In genomic region chr15:51735611-51736010, GRCh38 we compare ENCODE assay signal across 12 cellular contexts. TPM values are rescaled to one million over a fixed set of nuclear protein-coding genes. Genes with fewer than 3 reads are reported as not detected.
DNase-seq lines count a peak whose midpoint lies in the region; ATAC-seq and TF ChIP-seq lines count a peak whose summit lies in the region.
"Had no signal": no experiment of that assay in that cellular context is flagged by ENCODE, and none has a peak within 500 bp of the region (broad histone marks: within the 10 kb centered on the region; RNA-seq: fewer than 3 reads in every experiment).

No MANE protein-coding gene starts in this region.

- H3K4me1 Mint-ChIP-seq in activated CD4-positive, alpha-beta T cell treated with anti-CD3 and anti-CD28 coated beads, Interleukin-2, amount 10 ng/mL, durations not matched to agents 24 days and 14 days = peaks cover 69% of the 10 kb centered on the region

- H3K27me3 Mint-ChIP-seq in activated CD4-positive, alpha-beta T cell treated with anti-CD3 and anti-CD28 coated beads, Interleukin-2, amount 10 ng/mL, durations not matched to agents 24 days and 14 days = peaks cover 2% of the 10 kb centered on the region

- H3K36me3 ChIP-seq in endocrine pancreas (ENCODE audit: control insufficient read depth, insufficient read depth, low read length) = no peaks in the 10 kb centered on the region
- H3K36me3 ChIP-seq in upper lobe of left lung = no peaks in the 10 kb centered on the region

- H3K27me3 ChIP-seq in endocrine pancreas (ENCODE audit: control insufficient read depth, insufficient read depth, low read length) = no peaks in the 10 kb centered on the region
- no peaks in the 10 kb centered on the region for H3K27me3 ChIP-seq in upper lobe of left lung

- no peak for TF ChIP-seq POLR2A in upper lobe of left lung (IDR thresholded peaks at IDR 0.05)

- peak overlapping the region; percentile 63 for H3K9ac ChIP-seq in endocrine pancreas (ENCODE audit: control insufficient read depth, insufficient read depth, low read length)

- H3K4me1 ChIP-seq in endocrine pancreas (ENCODE audit: control insufficient read depth, insufficient read depth, low read length) = peaks cover 19% of the 10 kb centered on the region
- H3K4me1 ChIP-seq in upper lobe of left lung = peaks cover 33 to 49% (median 39%) of the 10 kb centered on the region in 4 donors

- 36 to 42% methylated on average over 3 of the region's 3 CpGs for WGBS in upper lobe of left lung, 2 donors

- no peaks in the 10 kb centered on the region for H3K9me3 ChIP-seq in endocrine pancreas (ENCODE audit: control insufficient read depth, low read length)
- H3K9me3 ChIP-seq in upper lobe of left lung = no peaks in the 10 kb centered on the region

- H3K4me3 ChIP-seq in endocrine pancreas (ENCODE audit: control insufficient read depth, insufficient read depth, low read length) = peak overlapping the region; percentile 76
- peak overlapping the region in 2 of 4 donors; percentile 74 to 91 for H3K4me3 ChIP-seq in upper lobe of left lung

- H3K9me3 Mint-ChIP-seq in activated CD4-positive, alpha-beta T cell treated with anti-CD3 and anti-CD28 coated beads, Interleukin-2, amount 10 ng/mL, durations not matched to agents 24 days and 14 days = no peaks in the 10 kb centered on the region

- intact Hi-C loops in activated CD4-positive, alpha-beta T cell treated with anti-CD3 and anti-CD28 coated beads, Interleukin-2, amount 10 ng/mL, durations not matched to agents 24 days and 14 days (cut with micrococcal nuclease) = loop anchor here (2.0 to 5.0 kb wide), 4 partner anchors 15 to 271 kb away; partner anchors contain the start of gene TMOD2

- peaks cover 22% of the 10 kb centered on the region for H3K36me3 Mint-ChIP-seq in activated CD4-positive, alpha-beta T cell treated with anti-CD3 and anti-CD28 coated beads, Interleukin-2, amount 10 ng/mL, durations not matched to agents 24 days and 14 days (ENCODE audit: low read depth)

- no peak for ATAC-seq in upper lobe of left lung (ENCODE audit: low FRiP score in 2 of 2)
- ATAC-seq in GM18870 (IDR thresholded peaks at IDR 0.05; ENCODE audit: unreplicated experiment) = no peak
- no peak for ATAC-seq in GM18907 (IDR thresholded peaks at IDR 0.05; ENCODE audit: unreplicated experiment)
- no peak for ATAC-seq in GM18873 (IDR thresholded peaks at IDR 0.05; ENCODE audit: low FRiP score, unreplicated experiment)

- TF ChIP-seq CTCF in upper lobe of left lung (IDR thresholded peaks at IDR 0.05) = no peak

- DNase-seq in stimulated activated CD4-positive, alpha-beta T cell treated with anti-CD3 and anti-CD28 coated beads, Interleukin-15, amount 100 ng/mL, for 24 hours = peak; percentile 43
- DNase-seq in stimulated activated CD4-positive, alpha-beta T cell treated with anti-CD3 and anti-CD28 coated beads, Interleukin-2, amount 100 ng/mL, for 48 hours = no peak
- peak; percentile 76 for DNase-seq in activated CD4-positive, alpha-beta T cell treated with anti-CD3 and anti-CD28 coated beads, Interleukin-2, amount 10 ng/mL, durations not matched to agents 24 days and 14 days
- no peak for DNase-seq in upper lobe of left lung
- DNase-seq: Calu3, kidney, NCI-H187 had no signal

- H3K27ac Mint-ChIP-seq in activated CD4-positive, alpha-beta T cell treated with anti-CD3 and anti-CD28 coated beads, Interleukin-2, amount 10 ng/mL, durations not matched to agents 24 days and 14 days = peak overlapping the region; percentile 92

- no peak for TF ChIP-seq EP300 in upper lobe of left lung (IDR thresholded peaks at IDR 0.05)

- peak overlapping the region in 3 of 4 donors; percentile 52 to 96 (median 89) for H3K27ac ChIP-seq in upper lobe of left lung
- H3K27ac ChIP-seq: epithelial cell of prostate had no signal

- H3K4me3 Mint-ChIP-seq in activated CD4-positive, alpha-beta T cell treated with anti-CD3 and anti-CD28 coated beads, Interleukin-2, amount 10 ng/mL, durations not matched to agents 24 days and 14 days = peak overlapping the region; percentile 87

RNA-seq across cellular contexts. Expression of gene LYSMD2, which starts 1.8 kb away (rescaled TPM):
- 15.4 and 15.5 TPM in 2 replicates for total RNA-seq in activated CD4-positive, alpha-beta T cell treated with anti-CD3 and anti-CD28 coated beads, Interleukin-2, amount 10 ng/mL, durations not matched to agents 24 days and 14 days
- 10 to 100 TPM; 13.4 to 22.8 (median 17.9) TPM for total RNA-seq in upper lobe of left lung

RNA-seq across cellular contexts. Expression of gene TMOD2, which starts 15.8 kb away (rescaled TPM):
- 4.0 and 4.6 TPM in 2 replicates for total RNA-seq in activated CD4-positive, alpha-beta T cell treated with anti-CD3 and anti-CD28 coated beads, Interleukin-2, amount 10 ng/mL, durations not matched to agents 24 days and 14 days
- total RNA-seq in upper lobe of left lung = 10 to 100 TPM in 3 of 6 donors, 1 to 10 TPM in 3; 5.6 to 13.8 (median 10.9) TPM

RNA-seq across cellular contexts. Expression of gene SCG3, which starts 54.3 kb away (rescaled TPM):
- total RNA-seq in activated CD4-positive, alpha-beta T cell treated with anti-CD3 and anti-CD28 coated beads, Interleukin-2, amount 10 ng/mL, durations not matched to agents 24 days and 14 days = not detected in 2 replicates
- total RNA-seq in upper lobe of left lung = under 1 TPM in 4 of 6 donors, not detected in 2; 0.14 to 0.40 (median 0.27) TPM
- total RNA-seq: Calu3 had no signal

Comparison
In these comparisons a context has a peak if more than half of its experiments do, and no peak if none do; other contexts are left out.
1. DNase-seq: peak in stimulated activated CD4-positive, alpha-beta T cell treated with anti-CD3 and anti-CD28 coated beads, Interleukin-15, amount 100 ng/mL, for 24 hours (single experiment) and activated CD4-positive, alpha-beta T cell treated with anti-CD3 and anti-CD28 coated beads, Interleukin-2, amount 10 ng/mL, durations not matched to agents 24 days and 14 days (single experiment); none in stimulated activated CD4-positive, alpha-beta T cell treated with anti-CD3 and anti-CD28 coated beads, Interleukin-2, amount 100 ng/mL, for 48 hours (0 of 2) and upper lobe of left lung (0 of 2).